ENCODE assay signal across 24 cellular contexts in genomic region chr7:12731775-12732174, GRCh38. TPM values are rescaled to one million over a fixed set of nuclear protein-coding genes. Genes with fewer than 3 reads are reported as not detected.
DNase-seq lines count a peak whose midpoint lies in the region; ATAC-seq, FAIRE-seq and TF ChIP-seq lines count a peak whose summit lies in the region.
"Had no signal": no experiment of that assay in that cellular context is flagged by ENCODE, and none has a peak within 500 bp of the region (broad histone marks: within the 10 kb centered on the region; RNA-seq: fewer than 3 reads in every experiment).

No MANE protein-coding gene starts in this region.

- H3K4me1 ChIP-seq in SK-N-SH (ENCODE audit: control insufficient read depth in 1 of 2, insufficient read depth in 2 of 2, low read depth in 1 of 2, low read length in 1 of 2) (peaks cover 0 to 5% of the 10 kb centered on the region in 2 experiments; a peak in 2 of 4 replicates), kidney (ENCODE audit: control insufficient read depth in 1 of 2, insufficient read depth in 1 of 2, low read depth in 1 of 2, low read length in 2 of 2) (no peaks in the 10 kb centered on the region)

- H3K36me3 ChIP-seq in SK-N-SH (replicated peaks in 1 of 2; ENCODE audit: control insufficient read depth in 1 of 2, insufficient read depth in 2 of 2, low read length in 1 of 2) (no peaks in the 10 kb centered on the region), kidney (ENCODE audit: control insufficient read depth in 1 of 2, insufficient read depth in 2 of 2, low read length in 2 of 2) (no peaks in the 10 kb centered on the region)
- H3K36me3 ChIP-seq: adrenal gland, gastroesophageal sphincter, left ventricle myocardium inferior, SJSA1, suprapubic skin had no signal

- H3F3A ChIP-seq in SK-N-SH (replicated peaks; ENCODE audit: insufficient read depth), result no peaks in the 10 kb centered on the region

- H3K9ac ChIP-seq in SK-N-SH (no peak overlapping the region), kidney (ENCODE audit: low read length in 2 of 2) (no peak overlapping the region)

- no peak for TF ChIP-seq CTCF in SK-N-SH (IDR thresholded peaks at IDR 0.05)
- no peak for TF ChIP-seq CTCF in kidney (IDR thresholded peaks at IDR 0.05; ENCODE audit: borderline replicate concordance, extremely low read depth, insufficient read depth)

- no peak for DNase-seq in SK-N-SH
- DNase-seq in OCI-M1 (lab: John Stamatoyannopoulos, UW), result peak; percentile 82
- DNase-seq in kidney, result no peak
- DNase-seq in stimulated activated CD4-positive, alpha-beta T cell treated with anti-CD3 and anti-CD28 coated beads, Interleukin-4, amount 100 ng/mL, for 1 hour, result no peak
- DNase-seq in activated CD8-positive, alpha-beta memory T cell treated with anti-CD3 and anti-CD28 coated beads, Interleukin-2, amount 50 U/mL, for 48 hours, result no peak
- DNase-seq: activated T-cell treated with anti-CD3 and anti-CD28 coated beads, Interleukin-2, amount 50 U/mL, for 72 hours; adrenal gland; body of pancreas; effector CD4-positive, alpha-beta T cell; immature natural killer cell; left ventricle myocardium inferior; NCI-H2029 treated with DMSO at 0.1 percent for 48 hours; NCI-H2227 treated with DMSO at 0.1 percent for 48 hours; nucleus accumbens; psoas muscle; stimulated activated naive B cell treated with anti-CD40 and anti-IgM and Interleukin-4, amounts not matched to agents 10 μg/mL and 1 μg/mL and 100 μg/mL, for 72 hours had no signal

- H4K20me1 ChIP-seq in SK-N-SH (ENCODE audit: insufficient read depth), result no peaks in the 10 kb centered on the region

- FAIRE-seq in colon (lab: Jason Lieb, UNC) (peak; percentile 43), kidney (lab: Jason Lieb, UNC) (peak; percentile 78)

- 69% methylated on average over 2 of the region's 2 CpGs for WGBS in SK-N-SH (ENCODE audit: low lambda C conversion rate)

- intact Hi-C loops in kidney (cut with DNase I), result no loop called here

- no peak for ATAC-seq in SK-N-SH treated with all-trans-retinoic acid at 6 μM for 48 hours
- ATAC-seq in GM21737 (IDR thresholded peaks at IDR 0.05; ENCODE audit: unreplicated experiment), result no peak
- ATAC-seq: body of pancreas; gastroesophageal sphincter; psoas muscle; stimulated activated naive B cell treated with anti-CD40 and anti-IgM and Interleukin-4, amounts not matched to agents 10 μg/mL and 1 μg/mL and 100 μg/mL, for 72 hours had no signal

- TF ChIP-seq EP300 in SK-N-SH (IDR thresholded peaks at IDR 0.05; ENCODE audit: borderline replicate concordance in 1 of 2, low read depth in 1 of 2, low read length in 1 of 2), result no peak

- TF ChIP-seq RAD21 in SK-N-SH (IDR thresholded peaks at IDR 0.05; ENCODE audit: low read length), result no peak

- no peaks in the 10 kb centered on the region for H3K79me2 ChIP-seq in SK-N-SH (ENCODE audit: insufficient read depth)
- H3K79me2 ChIP-seq: hepatocyte had no signal

- CTCF ChIA-PET in SK-N-SH (lab: Yijun Ruan, JAX), result interaction anchor here (1.3 to 1.6 kb wide), 2 partner anchors 14 to 45 kb away, joined by 3 to 4 read pairs; no protein-coding TSS in a partner anchor

- H3K4me3 ChIP-seq in SK-N-SH (ENCODE audit: low read depth in 2 of 2, low read length in 1 of 2) (no peak overlapping the region), kidney (ENCODE audit: low read length in 2 of 2) (no peak overlapping the region)
- H3K4me3 ChIP-seq: adrenal gland, body of pancreas, gastroesophageal sphincter, hepatocyte, left ventricle myocardium inferior, psoas muscle, SJSA1, suprapubic skin had no signal

- POLR2A ChIA-PET in SK-N-SH (lab: Yijun Ruan, JAX), result no interaction called here

- H3K9me2 ChIP-seq in SK-N-SH, result no peaks in the 10 kb centered on the region

- H3K9me3 ChIP-seq in SK-N-SH, result no peaks in the 10 kb centered on the region
- H3K9me3 ChIP-seq in kidney (ENCODE audit: control insufficient read depth in 1 of 2, low read length in 2 of 2), result no peaks in the 10 kb centered on the region
- H3K9me3 ChIP-seq: adrenal gland, body of pancreas, gastroesophageal sphincter, left ventricle myocardium inferior, psoas muscle, SJSA1, suprapubic skin had no signal

- H3K4me2 ChIP-seq in SK-N-SH, result no peak overlapping the region
- H3K4me2 ChIP-seq: hepatocyte had no signal

- 0 out of 2 replicates have a peak overlapping the region, but pooled peaks have one; percentile 7 for H2AFZ ChIP-seq in SK-N-SH (ENCODE audit: low read depth)
- H2AFZ ChIP-seq: hepatocyte had no signal

- no peaks in the 10 kb centered on the region for H3K27me3 ChIP-seq in SK-N-SH (ENCODE audit: insufficient read depth)
- H3K27me3 ChIP-seq: adrenal gland, body of pancreas, gastroesophageal sphincter, hepatocyte, SJSA1, suprapubic skin had no signal

- H3K27ac ChIP-seq in SK-N-SH (ENCODE audit: low read depth in 2 of 2, low read length in 1 of 2) (no peak overlapping the region), kidney (ENCODE audit: low read depth in 2 of 2, low read length in 2 of 2) (no peak overlapping the region)
- H3K27ac ChIP-seq: 22Rv1, adrenal gland, body of pancreas, gastroesophageal sphincter, hepatocyte, psoas muscle, SJSA1, suprapubic skin had no signal

TF ChIP-seq in SK-N-SH, 30 proteins besides CTCF, POLR2A, EP300 and RAD21 (continues in another document):
- TF ChIP-seq NRF1 (IDR thresholded peaks at IDR 0.05; ENCODE audit: low read depth, low read length) (no peak), SIN3A (IDR thresholded peaks at IDR 0.05; ENCODE audit: borderline replicate concordance, low read depth, low read length) (no peak), CHD2 (IDR thresholded peaks at IDR 0.05; ENCODE audit: low read length, partially characterized antibody) (no peak), ELF1 (IDR thresholded peaks at IDR 0.05) (no peak), EZH2phosphoT487 (IDR thresholded peaks at IDR 0.05; ENCODE audit: borderline replicate concordance, low read depth) (no peak), JUND (IDR thresholded peaks at IDR 0.05) (no peak), POLR2AphosphoS5 (IDR thresholded peaks at IDR 0.05; ENCODE audit: low read depth, low read length) (no peak)

TF ChIP-seq in SK-N-SH treated with all-trans-retinoic acid at 6 μM for 48 hours, 23 proteins besides CTCF, POLR2A, EP300 and RAD21:
- TF ChIP-seq, protein P1, sequence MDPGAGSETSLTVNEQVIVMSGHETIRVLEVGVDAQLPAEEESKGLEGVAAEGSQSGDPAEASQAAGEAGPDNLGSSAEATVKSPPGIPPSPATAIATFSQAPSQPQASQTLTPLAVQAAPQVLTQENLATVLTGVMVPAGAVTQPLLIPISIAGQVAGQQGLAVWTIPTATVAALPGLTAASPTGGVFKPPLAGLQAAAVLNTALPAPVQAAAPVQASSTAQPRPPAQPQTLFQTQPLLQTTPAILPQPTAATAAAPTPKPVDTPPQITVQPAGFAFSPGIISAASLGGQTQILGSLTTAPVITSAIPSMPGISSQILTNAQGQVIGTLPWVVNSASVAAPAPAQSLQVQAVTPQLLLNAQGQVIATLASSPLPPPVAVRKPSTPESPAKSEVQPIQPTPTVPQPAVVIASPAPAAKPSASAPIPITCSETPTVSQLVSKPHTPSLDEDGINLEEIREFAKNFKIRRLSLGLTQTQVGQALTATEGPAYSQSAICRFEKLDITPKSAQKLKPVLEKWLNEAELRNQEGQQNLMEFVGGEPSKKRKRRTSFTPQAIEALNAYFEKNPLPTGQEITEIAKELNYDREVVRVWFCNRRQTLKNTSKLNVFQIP (CRISPR knock-in tag; IDR thresholded peaks at IDR 0.05; ENCODE audit: borderline replicate concordance, low read depth), result no peak
- TF ChIP-seq ESRRG (CRISPR knock-in tag; IDR thresholded peaks at IDR 0.05) (no peak), SNAI2 (CRISPR knock-in tag; IDR thresholded peaks at IDR 0.05) (no peak)
- TF ChIP-seq, protein P2, sequence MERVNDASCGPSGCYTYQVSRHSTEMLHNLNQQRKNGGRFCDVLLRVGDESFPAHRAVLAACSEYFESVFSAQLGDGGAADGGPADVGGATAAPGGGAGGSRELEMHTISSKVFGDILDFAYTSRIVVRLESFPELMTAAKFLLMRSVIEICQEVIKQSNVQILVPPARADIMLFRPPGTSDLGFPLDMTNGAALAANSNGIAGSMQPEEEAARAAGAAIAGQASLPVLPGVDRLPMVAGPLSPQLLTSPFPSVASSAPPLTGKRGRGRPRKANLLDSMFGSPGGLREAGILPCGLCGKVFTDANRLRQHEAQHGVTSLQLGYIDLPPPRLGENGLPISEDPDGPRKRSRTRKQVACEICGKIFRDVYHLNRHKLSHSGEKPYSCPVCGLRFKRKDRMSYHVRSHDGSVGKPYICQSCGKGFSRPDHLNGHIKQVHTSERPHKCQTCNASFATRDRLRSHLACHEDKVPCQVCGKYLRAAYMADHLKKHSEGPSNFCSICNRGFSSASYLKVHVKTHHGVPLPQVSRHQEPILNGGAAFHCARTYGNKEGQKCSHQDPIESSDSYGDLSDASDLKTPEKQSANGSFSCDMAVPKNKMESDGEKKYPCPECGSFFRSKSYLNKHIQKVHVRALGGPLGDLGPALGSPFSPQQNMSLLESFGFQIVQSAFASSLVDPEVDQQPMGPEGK (CRISPR knock-in tag; IDR thresholded peaks at IDR 0.05; ENCODE audit: borderline replicate concordance), result no peak

RNA-seq across cellular contexts. Expression of gene ARL4A, which starts 44.3 kb away (rescaled TPM):
- polyA plus RNA-seq in SK-N-SH (2012; rRNA removed), result 5.5 and 6.5 TPM in 2 replicates
- 8.7 and 12.4 TPM in 2 replicates for polyA plus RNA-seq in SK-N-SH (2012; cell fraction: cytosol; rRNA removed)
- polyA plus RNA-seq in SK-N-SH (2012; cell fraction: nucleus; rRNA removed), result 3.1 and 3.3 TPM in 2 replicates
- total RNA-seq in kidney, result 21.6 TPM
- 11.8 TPM for polyA plus RNA-seq in kidney (ENCODE audit: insufficient read depth, low read depth, low replicate concordance)
